1 cellular context compared by ENCODE assay signal in the genomic region with DNA sequence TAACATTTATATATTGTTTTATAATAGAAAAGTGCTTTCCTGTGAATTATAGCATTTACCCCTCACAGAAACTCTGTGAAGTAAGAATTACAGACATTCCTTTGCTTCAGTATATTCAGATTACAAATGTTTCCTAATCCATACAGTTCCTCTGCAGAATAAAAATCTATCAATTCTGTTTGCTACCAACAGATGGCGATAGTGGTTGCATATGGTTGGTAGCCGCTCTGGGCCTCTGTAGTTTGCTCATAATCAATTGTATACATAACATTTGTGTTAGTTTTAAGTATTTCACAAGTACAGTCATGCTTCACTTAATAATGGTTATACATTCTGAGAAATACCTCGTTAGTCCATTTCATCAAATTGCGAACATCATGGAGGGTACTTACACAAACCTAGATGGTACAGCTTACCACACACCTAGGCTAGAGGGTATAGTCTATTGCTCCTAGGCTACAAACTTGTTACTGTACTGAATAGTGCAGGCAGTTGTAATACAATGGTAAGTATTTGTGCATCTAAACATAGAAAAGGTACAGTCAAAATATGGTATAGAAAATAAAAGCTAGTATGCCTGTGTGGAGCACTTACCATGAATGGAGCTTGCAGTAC.
TF ChIP-seq lines count a peak whose summit lies in the region.

No MANE protein-coding gene starts in this region.

TF ChIP-seq in GM23338, 12 proteins besides CTCF, POLR2A, EP300 and RAD21 (continued from another document):
- TF ChIP-seq, protein P1, sequence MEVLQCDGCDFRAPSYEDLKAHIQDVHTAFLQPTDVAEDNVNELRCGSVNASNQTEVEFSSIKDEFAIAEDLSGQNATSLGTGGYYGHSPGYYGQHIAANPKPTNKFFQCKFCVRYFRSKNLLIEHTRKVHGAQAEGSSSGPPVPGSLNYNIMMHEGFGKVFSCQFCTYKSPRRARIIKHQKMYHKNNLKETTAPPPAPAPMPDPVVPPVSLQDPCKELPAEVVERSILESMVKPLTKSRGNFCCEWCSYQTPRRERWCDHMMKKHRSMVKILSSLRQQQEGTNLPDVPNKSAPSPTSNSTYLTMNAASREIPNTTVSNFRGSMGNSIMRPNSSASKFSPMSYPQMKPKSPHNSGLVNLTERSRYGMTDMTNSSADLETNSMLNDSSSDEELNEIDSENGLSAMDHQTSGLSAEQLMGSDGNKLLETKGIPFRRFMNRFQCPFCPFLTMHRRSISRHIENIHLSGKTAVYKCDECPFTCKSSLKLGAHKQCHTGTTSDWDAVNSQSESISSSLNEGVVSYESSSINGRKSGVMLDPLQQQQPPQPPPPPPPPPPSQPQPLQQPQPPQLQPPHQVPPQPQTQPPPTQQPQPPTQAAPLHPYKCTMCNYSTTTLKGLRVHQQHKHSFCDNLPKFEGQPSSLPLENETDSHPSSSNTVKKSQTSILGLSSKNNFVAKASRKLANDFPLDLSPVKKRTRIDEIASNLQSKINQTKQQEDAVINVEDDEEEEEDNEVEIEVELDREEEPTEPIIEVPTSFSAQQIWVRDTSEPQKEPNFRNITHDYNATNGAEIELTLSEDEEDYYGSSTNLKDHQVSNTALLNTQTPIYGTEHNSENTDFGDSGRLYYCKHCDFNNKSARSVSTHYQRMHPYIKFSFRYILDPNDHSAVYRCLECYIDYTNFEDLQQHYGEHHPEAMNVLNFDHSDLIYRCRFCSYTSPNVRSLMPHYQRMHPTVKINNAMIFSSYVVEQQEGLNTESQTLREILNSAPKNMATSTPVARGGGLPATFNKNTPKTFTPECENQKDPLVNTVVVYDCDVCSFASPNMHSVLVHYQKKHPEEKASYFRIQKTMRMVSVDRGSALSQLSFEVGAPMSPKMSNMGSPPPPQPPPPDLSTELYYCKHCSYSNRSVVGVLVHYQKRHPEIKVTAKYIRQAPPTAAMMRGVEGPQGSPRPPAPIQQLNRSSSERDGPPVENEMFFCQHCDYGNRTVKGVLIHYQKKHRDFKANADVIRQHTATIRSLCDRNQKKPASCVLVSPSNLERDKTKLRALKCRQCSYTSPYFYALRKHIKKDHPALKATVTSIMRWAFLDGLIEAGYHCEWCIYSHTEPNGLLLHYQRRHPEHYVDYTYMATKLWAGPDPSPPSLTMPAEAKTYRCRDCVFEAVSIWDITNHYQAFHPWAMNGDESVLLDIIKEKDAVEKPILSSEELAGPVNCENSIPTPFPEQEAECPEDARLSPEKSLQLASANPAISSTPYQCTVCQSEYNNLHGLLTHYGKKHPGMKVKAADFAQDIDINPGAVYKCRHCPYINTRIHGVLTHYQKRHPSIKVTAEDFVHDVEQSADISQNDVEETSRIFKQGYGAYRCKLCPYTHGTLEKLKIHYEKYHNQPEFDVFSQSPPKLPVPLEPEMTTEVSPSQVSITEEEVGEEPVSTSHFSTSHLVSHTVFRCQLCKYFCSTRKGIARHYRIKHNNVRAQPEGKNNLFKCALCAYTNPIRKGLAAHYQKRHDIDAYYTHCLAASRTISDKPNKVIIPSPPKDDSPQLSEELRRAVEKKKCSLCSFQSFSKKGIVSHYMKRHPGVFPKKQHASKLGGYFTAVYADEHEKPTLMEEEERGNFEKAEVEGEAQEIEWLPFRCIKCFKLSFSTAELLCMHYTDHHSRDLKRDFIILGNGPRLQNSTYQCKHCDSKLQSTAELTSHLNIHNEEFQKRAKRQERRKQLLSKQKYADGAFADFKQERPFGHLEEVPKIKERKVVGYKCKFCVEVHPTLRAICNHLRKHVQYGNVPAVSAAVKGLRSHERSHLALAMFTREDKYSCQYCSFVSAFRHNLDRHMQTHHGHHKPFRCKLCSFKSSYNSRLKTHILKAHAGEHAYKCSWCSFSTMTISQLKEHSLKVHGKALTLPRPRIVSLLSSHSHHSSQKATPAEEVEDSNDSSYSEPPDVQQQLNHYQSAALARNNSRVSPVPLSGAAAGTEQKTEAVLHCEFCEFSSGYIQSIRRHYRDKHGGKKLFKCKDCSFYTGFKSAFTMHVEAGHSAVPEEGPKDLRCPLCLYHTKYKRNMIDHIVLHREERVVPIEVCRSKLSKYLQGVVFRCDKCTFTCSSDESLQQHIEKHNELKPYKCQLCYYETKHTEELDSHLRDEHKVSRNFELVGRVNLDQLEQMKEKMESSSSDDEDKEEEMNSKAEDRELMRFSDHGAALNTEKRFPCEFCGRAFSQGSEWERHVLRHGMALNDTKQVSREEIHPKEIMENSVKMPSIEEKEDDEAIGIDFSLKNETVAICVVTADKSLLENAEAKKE (CRISPR knock-in tag; IDR thresholded peaks at IDR 0.05) = no peak
- TF ChIP-seq, protein P2, sequence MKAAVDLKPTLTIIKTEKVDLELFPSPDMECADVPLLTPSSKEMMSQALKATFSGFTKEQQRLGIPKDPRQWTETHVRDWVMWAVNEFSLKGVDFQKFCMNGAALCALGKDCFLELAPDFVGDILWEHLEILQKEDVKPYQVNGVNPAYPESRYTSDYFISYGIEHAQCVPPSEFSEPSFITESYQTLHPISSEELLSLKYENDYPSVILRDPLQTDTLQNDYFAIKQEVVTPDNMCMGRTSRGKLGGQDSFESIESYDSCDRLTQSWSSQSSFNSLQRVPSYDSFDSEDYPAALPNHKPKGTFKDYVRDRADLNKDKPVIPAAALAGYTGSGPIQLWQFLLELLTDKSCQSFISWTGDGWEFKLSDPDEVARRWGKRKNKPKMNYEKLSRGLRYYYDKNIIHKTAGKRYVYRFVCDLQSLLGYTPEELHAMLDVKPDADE (IDR thresholded peaks at IDR 0.05) = no peak
